In genomic region chr9:66266202-66266601, GRCh38 we compare ENCODE assay signal across 8 cellular contexts.
DNase-seq lines count a peak whose midpoint lies in the region; ATAC-seq and TF ChIP-seq lines count a peak whose summit lies in the region.
"Not testable (repeated sequence)": the region's sequence is repeated elsewhere in the genome, so short reads cannot be mapped to it uniquely, and the experiment has no call there.

No MANE protein-coding gene starts in this region.

- H3K4me1 ChIP-seq in MM.1S (ENCODE audit: low read length); right cardiac atrium (ENCODE audit: control insufficient read depth, insufficient read depth, low read length): not testable (repeated sequence)

- H3K79me2 ChIP-seq in MM.1S (ENCODE audit: low read length) = not testable (repeated sequence)

- H3K27ac Mint-ChIP-seq in activated CD4-positive, alpha-beta T cell treated with anti-CD3 and anti-CD28 coated beads, Interleukin-2, amount 10 ng/mL, durations not matched to agents 24 days and 14 days; activated naive CD4-positive, alpha-beta T cell treated with anti-CD3 and anti-CD28 coated beads for 36 hours; memory B cell; osteocyte (ENCODE audit: unreplicated experiment): not testable (repeated sequence)
- H3K27ac Mint-ChIP-seq in stimulated activated naive CD8-positive, alpha-beta T cell treated with anti-CD3 and anti-CD28 coated beads, Interleukin-15, amount 100 ng/mL, for 72 hours = peak overlapping the region in 1 of 2 donors; percentile 12

- H3K4me1 Mint-ChIP-seq in activated CD4-positive, alpha-beta T cell treated with anti-CD3 and anti-CD28 coated beads, Interleukin-2, amount 10 ng/mL, durations not matched to agents 24 days and 14 days; activated naive CD4-positive, alpha-beta T cell treated with anti-CD3 and anti-CD28 coated beads for 36 hours (ENCODE audit: low read depth); memory B cell; osteocyte (ENCODE audit: unreplicated experiment); stimulated activated naive CD8-positive, alpha-beta T cell treated with anti-CD3 and anti-CD28 coated beads, Interleukin-15, amount 100 ng/mL, for 72 hours: not testable (repeated sequence)

- H3K4me3 ChIP-seq in MM.1S (ENCODE audit: low read length); right cardiac atrium (ENCODE audit: low read length): not testable (repeated sequence)

- not testable (repeated sequence) for H3K4me2 ChIP-seq in MM.1S (ENCODE audit: low read depth, low read length)

- not testable (repeated sequence) for TF ChIP-seq CTCF in 22Rv1 (IDR thresholded peaks at IDR 0.05); MM.1S (IDR thresholded peaks at IDR 0.05; ENCODE audit: low read length); osteocyte (IDR thresholded peaks at IDR 0.05)

- DNase-seq in MM.1S (peak; percentile 18), right cardiac atrium (peak in 2 of 3 donors; percentile 36 to 38), osteocyte (ENCODE audit: extremely low spot score, unreplicated experiment) (peak; percentile 42)
- peak; percentile 74 for DNase-seq in activated CD4-positive, alpha-beta T cell treated with anti-CD3 and anti-CD28 coated beads, Interleukin-2, amount 10 ng/mL, durations not matched to agents 24 days and 14 days
- peak; percentile 7 for DNase-seq in activated naive CD4-positive, alpha-beta T cell treated with anti-CD3 and anti-CD28 coated beads for 36 hours
- DNase-seq in memory B cell (ENCODE audit: low spot score in 2 of 2) = not testable (repeated sequence)
- DNase-seq in stimulated activated naive CD8-positive, alpha-beta T cell treated with anti-CD3 and anti-CD28 coated beads, Interleukin-15, amount 100 ng/mL, for 72 hours = peak in 1 of 2 donors; percentile 32

- not testable (repeated sequence) for H3K27me3 ChIP-seq in MM.1S (replicated peaks; ENCODE audit: insufficient read depth, low read length); right cardiac atrium (ENCODE audit: control insufficient read depth, insufficient read depth)

- not testable (repeated sequence) for H3K9me3 Mint-ChIP-seq in activated CD4-positive, alpha-beta T cell treated with anti-CD3 and anti-CD28 coated beads, Interleukin-2, amount 10 ng/mL, durations not matched to agents 24 days and 14 days; activated naive CD4-positive, alpha-beta T cell treated with anti-CD3 and anti-CD28 coated beads for 36 hours; memory B cell; osteocyte (ENCODE audit: unreplicated experiment); stimulated activated naive CD8-positive, alpha-beta T cell treated with anti-CD3 and anti-CD28 coated beads, Interleukin-15, amount 100 ng/mL, for 72 hours

- H3K9me3 ChIP-seq in MM.1S (replicated peaks; ENCODE audit: insufficient read depth, low read length); right cardiac atrium (ENCODE audit: control insufficient read depth, low read length): not testable (repeated sequence)

- CTCF ChIA-PET in activated naive CD4-positive, alpha-beta T cell treated with anti-CD3 and anti-CD28 coated beads for 36 hours (lab: Charles Lee) = not testable (repeated sequence)

- H3K27me3 Mint-ChIP-seq in activated CD4-positive, alpha-beta T cell treated with anti-CD3 and anti-CD28 coated beads, Interleukin-2, amount 10 ng/mL, durations not matched to agents 24 days and 14 days; activated naive CD4-positive, alpha-beta T cell treated with anti-CD3 and anti-CD28 coated beads for 36 hours (ENCODE audit: low read depth); memory B cell; osteocyte (ENCODE audit: unreplicated experiment); stimulated activated naive CD8-positive, alpha-beta T cell treated with anti-CD3 and anti-CD28 coated beads, Interleukin-15, amount 100 ng/mL, for 72 hours: not testable (repeated sequence)

- not testable (repeated sequence) for H4K20me1 ChIP-seq in MM.1S (ENCODE audit: insufficient read depth, low read length)

- H3F3A ChIP-seq in MM.1S (ENCODE audit: insufficient read depth, low read length) = not testable (repeated sequence)

- intact Hi-C loops in activated CD4-positive, alpha-beta T cell treated with anti-CD3 and anti-CD28 coated beads, Interleukin-2, amount 10 ng/mL, durations not matched to agents 24 days and 14 days (cut with micrococcal nuclease); activated naive CD4-positive, alpha-beta T cell treated with anti-CD3 and anti-CD28 coated beads for 36 hours (cut with micrococcal nuclease); right cardiac atrium (cut with DNase I): not testable (repeated sequence)

- H3K36me3 ChIP-seq in MM.1S (replicated peaks; ENCODE audit: insufficient read depth, low read length) = not testable (repeated sequence)

- H3K9me2 ChIP-seq in MM.1S (replicated peaks; ENCODE audit: insufficient read depth, low read length) = not testable (repeated sequence)

- H2AFZ ChIP-seq in MM.1S (ENCODE audit: low read length) = not testable (repeated sequence)

- peak overlapping the region; percentile 51 for H3K4me3 Mint-ChIP-seq in activated CD4-positive, alpha-beta T cell treated with anti-CD3 and anti-CD28 coated beads, Interleukin-2, amount 10 ng/mL, durations not matched to agents 24 days and 14 days
- H3K4me3 Mint-ChIP-seq in activated naive CD4-positive, alpha-beta T cell treated with anti-CD3 and anti-CD28 coated beads for 36 hours; osteocyte (ENCODE audit: unreplicated experiment): not testable (repeated sequence)
- peak overlapping the region; percentile 64 for H3K4me3 Mint-ChIP-seq in memory B cell
- H3K4me3 Mint-ChIP-seq in stimulated activated naive CD8-positive, alpha-beta T cell treated with anti-CD3 and anti-CD28 coated beads, Interleukin-15, amount 100 ng/mL, for 72 hours = peak overlapping the region; percentile 29 to 74

- ATAC-seq in right cardiac atrium; memory B cell (ENCODE audit: low read depth); stimulated activated naive CD8-positive, alpha-beta T cell treated with anti-CD3 and anti-CD28 coated beads, Interleukin-15, amount 100 ng/mL, for 72 hours: not testable (repeated sequence)

- peak overlapping the region; percentile 82 for H3K27ac ChIP-seq in 22Rv1
- not testable (repeated sequence) for H3K27ac ChIP-seq in MM.1S (ENCODE audit: low read length); right cardiac atrium (ENCODE audit: low read length)

- H3K9ac ChIP-seq in MM.1S (ENCODE audit: low read length) = not testable (repeated sequence)

- 26% methylated on average over 13 of the region's 19 CpGs for WGBS in right cardiac atrium

- H3K36me3 Mint-ChIP-seq in activated CD4-positive, alpha-beta T cell treated with anti-CD3 and anti-CD28 coated beads, Interleukin-2, amount 10 ng/mL, durations not matched to agents 24 days and 14 days (ENCODE audit: low read depth); activated naive CD4-positive, alpha-beta T cell treated with anti-CD3 and anti-CD28 coated beads for 36 hours (ENCODE audit: low read depth); memory B cell; osteocyte (ENCODE audit: unreplicated experiment): not testable (repeated sequence)
